ENCODE assay signal across 25 cellular contexts in genomic region chr5:68452286-68452685, GRCh38.
"Had no signal": no experiment of that assay in that cellular context is flagged by ENCODE, and none has a peak within 500 bp of the region (broad histone marks: within the 10 kb centered on the region; RNA-seq: fewer than 3 reads in every experiment).

No MANE protein-coding gene starts in this region.

- H3K4me1 Mint-ChIP-seq: naive thymus-derived CD8-positive, alpha-beta T cell; stimulated activated memory B cell treated with anti-CD40 and anti-IgM and Interleukin-4, amounts not matched to agents 10 μg/mL and 1 μg/mL and 100 μg/mL, for 72 hours had no signal

- DNase-seq: dermis blood vessel endothelial cell; effector memory CD4-positive, alpha-beta T cell; esophagus squamous epithelium; foreskin melanocyte; glutamatergic neuron; heart right ventricle; hippocampal formation; left cardiac atrium; left lung; mesendoderm; naive thymus-derived CD8-positive, alpha-beta T cell; nephron progenitor cell; nucleus accumbens; posterior cingulate gyrus; psoas muscle; right cardiac atrium; spleen; stimulated activated CD4-positive, alpha-beta T cell treated with anti-CD3 and anti-CD28 coated beads, Interleukin-4, amount 100 ng/mL, for 4 hours; transverse colon had no signal

- H3K27ac ChIP-seq: coronary artery, esophagus squamous epithelium, heart right ventricle, left lung, psoas muscle, skin epidermis, spleen, suprapubic skin, transverse colon had no signal

- H3K27me3 ChIP-seq: esophagus squamous epithelium, heart right ventricle, left lung, spleen, suprapubic skin, transverse colon, vagina had no signal

- H3K4me3 ChIP-seq: coronary artery, esophagus squamous epithelium, heart right ventricle, left lung, psoas muscle, skin epidermis, spleen, suprapubic skin, transverse colon, vagina had no signal

- H3K36me3 Mint-ChIP-seq: stimulated activated memory B cell treated with anti-CD40 and anti-IgM and Interleukin-4, amounts not matched to agents 10 μg/mL and 1 μg/mL and 100 μg/mL, for 72 hours had no signal

- H3K9me3 Mint-ChIP-seq: stimulated activated memory B cell treated with anti-CD40 and anti-IgM and Interleukin-4, amounts not matched to agents 10 μg/mL and 1 μg/mL and 100 μg/mL, for 72 hours; stimulated activated naive CD8-positive, alpha-beta T cell treated with anti-CD3 and anti-CD28 coated beads, Interleukin-15, Interleukin-2, amounts not matched to agents 100 ng/mL and 50 ng/mL, for 24 hours had no signal

- H3K27ac Mint-ChIP-seq: naive thymus-derived CD8-positive, alpha-beta T cell; nephron progenitor cell; stimulated activated memory B cell treated with anti-CD40 and anti-IgM and Interleukin-4, amounts not matched to agents 10 μg/mL and 1 μg/mL and 100 μg/mL, for 72 hours; stimulated activated naive CD8-positive, alpha-beta T cell treated with anti-CD3 and anti-CD28 coated beads, Interleukin-15, Interleukin-2, amounts not matched to agents 100 ng/mL and 50 ng/mL, for 24 hours had no signal

- H3K4me3 Mint-ChIP-seq: naive thymus-derived CD8-positive, alpha-beta T cell; nephron progenitor cell; stimulated activated memory B cell treated with anti-CD40 and anti-IgM and Interleukin-4, amounts not matched to agents 10 μg/mL and 1 μg/mL and 100 μg/mL, for 72 hours; stimulated activated naive CD8-positive, alpha-beta T cell treated with anti-CD3 and anti-CD28 coated beads, Interleukin-15, Interleukin-2, amounts not matched to agents 100 ng/mL and 50 ng/mL, for 24 hours had no signal

- ATAC-seq: heart right ventricle; left cardiac atrium; left lung; naive thymus-derived CD8-positive, alpha-beta T cell; psoas muscle; right cardiac atrium; stimulated activated memory B cell treated with anti-CD40 and anti-IgM and Interleukin-4, amounts not matched to agents 10 μg/mL and 1 μg/mL and 100 μg/mL, for 72 hours had no signal

- H3K36me3 ChIP-seq: esophagus squamous epithelium, heart right ventricle, left lung, spleen, suprapubic skin, transverse colon, vagina had no signal

- H3K27me3 Mint-ChIP-seq: stimulated activated naive CD8-positive, alpha-beta T cell treated with anti-CD3 and anti-CD28 coated beads, Interleukin-15, Interleukin-2, amounts not matched to agents 100 ng/mL and 50 ng/mL, for 24 hours had no signal

- H3K9me3 ChIP-seq: esophagus squamous epithelium, left lung, psoas muscle, spleen, suprapubic skin, transverse colon, vagina had no signal
